38 cellular contexts compared by ENCODE assay signal in genomic region chr1:87521446-87521845, GRCh38.
"Had no signal": no experiment of that assay in that cellular context is flagged by ENCODE, and none has a peak within 500 bp of the region (broad histone marks: within the 10 kb centered on the region; RNA-seq: fewer than 3 reads in every experiment).

No MANE protein-coding gene starts in this region.

- H3K27ac ChIP-seq: adrenal gland, body of pancreas, brain microvascular endothelial cell, breast epithelium, cardiac muscle cell had no signal

- H3K36me3 ChIP-seq: adrenal gland, ascending aorta, brain microvascular endothelial cell, breast epithelium, cardiac muscle cell had no signal

- H3K36me3 Mint-ChIP-seq: activated naive CD4-positive, alpha-beta T cell treated with anti-CD3 and anti-CD28 coated beads, Interleukin-2, amount 10 ng/mL, durations not matched to agents 7 days and 5 days; activated naive CD4-positive, alpha-beta T cell treated with anti-CD3 and anti-CD28 coated beads, Interleukin-2, amount 50 U/mL, for 24 hours; activated naive CD4-positive, alpha-beta T cell treated with anti-CD3 and anti-CD28 coated beads, Interleukin-2, amount 50 U/mL, for 72 hours; activated naive CD8-positive, alpha-beta T cell; activated naive CD8-positive, alpha-beta T cell treated with anti-CD3 and anti-CD28 coated beads for 36 hours; activated naive CD8-positive, alpha-beta T cell treated with anti-CD3 and anti-CD28 coated beads, Interleukin-2, amount 10 ng/mL, durations not matched to agents 7 days and 5 days; brain had no signal

- H3K27me3 Mint-ChIP-seq: activated naive CD4-positive, alpha-beta T cell treated with anti-CD3 and anti-CD28 coated beads, Interleukin-2, amount 10 ng/mL, durations not matched to agents 7 days and 5 days; activated naive CD4-positive, alpha-beta T cell treated with anti-CD3 and anti-CD28 coated beads, Interleukin-2, amount 50 U/mL, for 24 hours; activated naive CD8-positive, alpha-beta T cell treated with anti-CD3 and anti-CD28 coated beads, Interleukin-2, amount 10 ng/mL, durations not matched to agents 7 days and 5 days; activated naive CD8-positive, alpha-beta T cell treated with anti-CD3 and anti-CD28 coated beads, Interleukin-2, amount 50 U/mL, for 24 hours had no signal

- H3K4me1 ChIP-seq: adrenal gland, body of pancreas, breast epithelium had no signal

- H3K4me3 Mint-ChIP-seq: activated naive CD4-positive, alpha-beta T cell treated with anti-CD3 and anti-CD28 coated beads for 36 hours; activated naive CD4-positive, alpha-beta T cell treated with anti-CD3 and anti-CD28 coated beads, Interleukin-2, amount 10 ng/mL, durations not matched to agents 7 days and 5 days; activated naive CD4-positive, alpha-beta T cell treated with anti-CD3 and anti-CD28 coated beads, Interleukin-2, amount 50 U/mL, for 24 hours; activated naive CD8-positive, alpha-beta T cell; activated naive CD8-positive, alpha-beta T cell treated with anti-CD3 and anti-CD28 coated beads for 36 hours; activated naive CD8-positive, alpha-beta T cell treated with anti-CD3 and anti-CD28 coated beads, Interleukin-2, amount 10 ng/mL, durations not matched to agents 7 days and 5 days; activated naive CD8-positive, alpha-beta T cell treated with anti-CD3 and anti-CD28 coated beads, Interleukin-2, amount 50 U/mL, for 24 hours; activated T-cell treated with anti-CD3 and anti-CD28 coated beads, Interleukin-2, amount 50 U/mL, for 24 hours; activated T-cell treated with anti-CD3 and anti-CD28 coated beads, Interleukin-2, amount 50 U/mL, for 4 hours; activated T-cell treated with anti-CD3 and anti-CD28 coated beads, Interleukin-2, amount 50 U/mL, for 72 hours; activated T-helper 1 cell treated with anti-CD3 and anti-CD28 coated beads, Interleukin-12 subunit alpha, Interleukin-12 subunit beta, Interleukin-2, Interleukin-4 antibody, amounts not matched to agents 30 ng/mL and 10 ng/mL and 1 ng/mL, durations not matched to agents 14 hours and 24 hours and 36 hours; activated T-helper 17 cell treated with anti-CD3 and anti-CD28 coated beads, Interleukin-2, amount 50 U/mL, for 72 hours; brain; central memory CD8-positive, alpha-beta T cell had no signal

- H3K4me1 Mint-ChIP-seq: activated naive CD4-positive, alpha-beta T cell treated with anti-CD3 and anti-CD28 coated beads, Interleukin-2, amount 10 ng/mL, durations not matched to agents 7 days and 5 days; activated naive CD4-positive, alpha-beta T cell treated with anti-CD3 and anti-CD28 coated beads, Interleukin-2, amount 50 U/mL, for 24 hours; activated naive CD8-positive, alpha-beta T cell treated with anti-CD3 and anti-CD28 coated beads for 36 hours; activated naive CD8-positive, alpha-beta T cell treated with anti-CD3 and anti-CD28 coated beads, Interleukin-2, amount 10 ng/mL, durations not matched to agents 7 days and 5 days; activated T-helper 17 cell treated with anti-CD3 and anti-CD28 coated beads, Interleukin-2, amount 50 U/mL, for 72 hours; central memory CD8-positive, alpha-beta T cell had no signal

- H3K4me3 ChIP-seq: adrenal gland, ascending aorta, body of pancreas, breast epithelium, cardiac muscle cell had no signal

- H3K27me3 ChIP-seq: adrenal gland, ascending aorta, body of pancreas, brain microvascular endothelial cell, breast epithelium, cardiac muscle cell had no signal

- H3K9me3 Mint-ChIP-seq: activated naive CD4-positive, alpha-beta T cell treated with anti-CD3 and anti-CD28 coated beads for 36 hours; activated naive CD4-positive, alpha-beta T cell treated with anti-CD3 and anti-CD28 coated beads, Interleukin-2, amount 10 ng/mL, durations not matched to agents 7 days and 5 days; activated naive CD8-positive, alpha-beta T cell treated with anti-CD3 and anti-CD28 coated beads, Interleukin-2, amount 10 ng/mL, durations not matched to agents 7 days and 5 days; activated naive CD8-positive, alpha-beta T cell treated with anti-CD3 and anti-CD28 coated beads, Interleukin-2, amount 50 U/mL, for 24 hours; activated T-cell treated with anti-CD3 and anti-CD28 coated beads, Interleukin-2, amount 50 U/mL, for 24 hours; activated T-cell treated with anti-CD3 and anti-CD28 coated beads, Interleukin-2, amount 50 U/mL, for 72 hours; activated T-helper 1 cell treated with anti-CD3 and anti-CD28 coated beads, Interleukin-12 subunit alpha, Interleukin-12 subunit beta, Interleukin-2, Interleukin-4 antibody, amounts not matched to agents 30 ng/mL and 10 ng/mL and 1 ng/mL, durations not matched to agents 14 hours and 24 hours and 36 hours; activated T-helper 17 cell treated with anti-CD3 and anti-CD28 coated beads, Interleukin-2, amount 50 U/mL, for 72 hours; activated T-helper 2 cell treated with anti-CD3 and anti-CD28 coated beads, Interferon-gamma antibody, Interleukin-2, Interleukin-4, amounts not matched to agents 10 μg/mL and 5 μg/mL and 100 μg/mL, durations not matched to agents 14 hours and 24 hours and 36 hours; central memory CD8-positive, alpha-beta T cell had no signal

- H3K27ac Mint-ChIP-seq: activated naive CD4-positive, alpha-beta T cell treated with anti-CD3 and anti-CD28 coated beads for 36 hours; activated naive CD4-positive, alpha-beta T cell treated with anti-CD3 and anti-CD28 coated beads, Interleukin-2, amount 10 ng/mL, durations not matched to agents 7 days and 5 days; activated naive CD4-positive, alpha-beta T cell treated with anti-CD3 and anti-CD28 coated beads, Interleukin-2, amount 50 U/mL, for 24 hours; activated naive CD4-positive, alpha-beta T cell treated with anti-CD3 and anti-CD28 coated beads, Interleukin-2, amount 50 U/mL, for 72 hours; activated naive CD8-positive, alpha-beta T cell; activated naive CD8-positive, alpha-beta T cell treated with anti-CD3 and anti-CD28 coated beads for 36 hours; activated naive CD8-positive, alpha-beta T cell treated with anti-CD3 and anti-CD28 coated beads, Interleukin-2, amount 10 ng/mL, durations not matched to agents 7 days and 5 days; activated naive CD8-positive, alpha-beta T cell treated with anti-CD3 and anti-CD28 coated beads, Interleukin-2, amount 50 U/mL, for 24 hours; activated T-cell treated with anti-CD3 and anti-CD28 coated beads, Interleukin-2, amount 50 U/mL, for 24 hours; activated T-cell treated with anti-CD3 and anti-CD28 coated beads, Interleukin-2, amount 50 U/mL, for 72 hours; activated T-helper 1 cell treated with anti-CD3 and anti-CD28 coated beads, Interleukin-12 subunit alpha, Interleukin-12 subunit beta, Interleukin-2, Interleukin-4 antibody, amounts not matched to agents 30 ng/mL and 10 ng/mL and 1 ng/mL, durations not matched to agents 14 hours and 24 hours and 36 hours; activated T-helper 17 cell treated with anti-CD3 and anti-CD28 coated beads, Interleukin-2, amount 50 U/mL, for 72 hours; activated T-helper 2 cell treated with anti-CD3 and anti-CD28 coated beads, Interferon-gamma antibody, Interleukin-2, Interleukin-4, amounts not matched to agents 10 μg/mL and 5 μg/mL and 100 μg/mL, durations not matched to agents 14 hours and 24 hours and 36 hours; brain had no signal

- DNase-seq: activated effector memory CD4-positive, alpha-beta T cell treated with anti-CD3 and anti-CD28 coated beads, Interleukin-2, amount 50 U/mL, for 16 hours; activated effector memory CD4-positive, alpha-beta T cell treated with Interleukin-2 at 50 U/mL for 16 hours; activated gamma-delta T cell; activated gamma-delta T cell treated with Interleukin-2 at 50 U/mL for 16 hours; activated naive CD4-positive, alpha-beta T cell; activated naive CD4-positive, alpha-beta T cell treated with anti-CD3 and anti-CD28 coated beads for 36 hours; activated naive CD4-positive, alpha-beta T cell treated with anti-CD3 and anti-CD28 coated beads, Interleukin-2, amount 10 ng/mL, durations not matched to agents 7 days and 5 days; activated naive CD4-positive, alpha-beta T cell treated with anti-CD3 and anti-CD28 coated beads, Interleukin-2, amount 50 U/mL, for 16 hours; activated naive CD4-positive, alpha-beta T cell treated with Interleukin-2 at 50 U/mL for 16 hours; activated naive CD8-positive, alpha-beta T cell treated with anti-CD3 and anti-CD28 coated beads for 36 hours; activated naive CD8-positive, alpha-beta T cell treated with anti-CD3 and anti-CD28 coated beads, Interleukin-2, amount 10 ng/mL, durations not matched to agents 7 days and 5 days; activated naive CD8-positive, alpha-beta T cell treated with anti-CD3 and anti-CD28 coated beads, Interleukin-2, amount 50 U/mL, for 24 hours; activated T-cell treated with anti-CD3 and anti-CD28 coated beads, Interleukin-2, amount 50 U/mL, for 1 hour; activated T-cell treated with anti-CD3 and anti-CD28 coated beads, Interleukin-2, amount 50 U/mL, for 24 hours; activated T-cell treated with anti-CD3 and anti-CD28 coated beads, Interleukin-2, amount 50 U/mL, for 4 hours; activated T-cell treated with anti-CD3 and anti-CD28 coated beads, Interleukin-2, amount 50 U/mL, for 48 hours; activated T-cell treated with anti-CD3 and anti-CD28 coated beads, Interleukin-2, amount 50 U/mL, for 72 hours; adrenal gland; amniotic stem cell; amygdala; anterior cingulate cortex; aorta; body of pancreas; brain microvascular endothelial cell; caudate nucleus; central memory CD4-positive, alpha-beta T cell; cerebellar nuclear complex had no signal

- ATAC-seq: activated naive CD4-positive, alpha-beta T cell treated with anti-CD3 and anti-CD28 coated beads, Interleukin-2, amount 50 U/mL, for 72 hours; activated naive CD8-positive, alpha-beta T cell treated with anti-CD3 and anti-CD28 coated beads, Interleukin-2, amount 50 U/mL, for 24 hours; activated T-cell treated with anti-CD3 and anti-CD28 coated beads, Interleukin-2, amount 50 U/mL, for 4 hours; activated T-helper 17 cell treated with anti-CD3 and anti-CD28 coated beads, Interleukin-2, amount 50 U/mL, for 72 hours; body of pancreas had no signal

- H3K9me3 ChIP-seq: adrenal gland, ascending aorta, body of pancreas, breast epithelium had no signal
